Comparison of ENCODE assay signal across 31 cellular contexts in the genomic region with DNA sequence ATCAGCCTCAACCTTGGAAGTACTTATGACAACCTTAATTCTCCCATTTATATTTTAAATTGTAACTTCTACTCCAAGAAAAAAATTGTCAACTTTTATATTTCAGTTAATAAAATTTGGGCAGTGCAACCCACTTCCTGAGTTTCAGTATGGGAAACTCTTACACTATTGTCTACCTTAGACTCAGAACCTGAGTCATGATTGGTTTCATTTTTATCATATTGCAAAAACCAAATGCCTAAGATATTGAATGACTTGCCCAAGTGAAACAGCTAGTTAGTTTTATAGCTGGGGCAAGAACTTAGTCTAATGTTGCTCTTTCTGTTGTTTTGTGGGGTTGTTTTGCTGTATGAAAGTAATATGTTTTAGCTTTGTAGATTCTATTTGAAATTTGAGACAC.
"Had no signal": no experiment of that assay in that cellular context is flagged by ENCODE, and none has a peak within 500 bp of the region (broad histone marks: within the 10 kb centered on the region; RNA-seq: fewer than 3 reads in every experiment).

No MANE protein-coding gene starts in this region.

- H3K4me1 Mint-ChIP-seq: activated CD4-positive, alpha-beta memory T cell treated with anti-CD3 and anti-CD28 coated beads, Interleukin-2, amount 10 ng/mL, durations not matched to agents 7 days and 5 days; activated naive CD8-positive, alpha-beta T cell treated with anti-CD3 and anti-CD28 coated beads for 36 hours; activated T-helper 17 cell treated with anti-CD3 and anti-CD28 coated beads, Interleukin-2, amount 50 U/mL, for 72 hours; central memory CD8-positive, alpha-beta T cell had no signal

- H3K4me3 Mint-ChIP-seq: activated CD4-positive, alpha-beta memory T cell treated with anti-CD3 and anti-CD28 coated beads, Interleukin-2, amount 10 ng/mL, durations not matched to agents 7 days and 5 days; activated naive CD8-positive, alpha-beta T cell treated with anti-CD3 and anti-CD28 coated beads for 36 hours; activated T-cell treated with anti-CD3 and anti-CD28 coated beads, Interleukin-2, amount 50 U/mL, for 72 hours; activated T-helper 17 cell treated with anti-CD3 and anti-CD28 coated beads, Interleukin-2, amount 50 U/mL, for 72 hours; central memory CD8-positive, alpha-beta T cell had no signal

- ATAC-seq: activated T-cell treated with anti-CD3 and anti-CD28 coated beads, Interleukin-2, amount 50 U/mL, for 72 hours; activated T-helper 17 cell treated with anti-CD3 and anti-CD28 coated beads, Interleukin-2, amount 50 U/mL, for 72 hours had no signal

- H3K36me3 Mint-ChIP-seq: activated naive CD8-positive, alpha-beta T cell treated with anti-CD3 and anti-CD28 coated beads for 36 hours had no signal

- H3K27me3 Mint-ChIP-seq: activated CD4-positive, alpha-beta memory T cell treated with anti-CD3 and anti-CD28 coated beads, Interleukin-2, amount 10 ng/mL, durations not matched to agents 7 days and 5 days; activated naive CD8-positive, alpha-beta T cell treated with anti-CD3 and anti-CD28 coated beads for 36 hours; activated T-helper 17 cell treated with anti-CD3 and anti-CD28 coated beads, Interleukin-2, amount 50 U/mL, for 72 hours; central memory CD8-positive, alpha-beta T cell had no signal

- H3K4me3 ChIP-seq: cardiac muscle cell, SJCRH30, SK-N-MC had no signal

- H3K36me3 ChIP-seq: brain microvascular endothelial cell, cardiac muscle cell, SJCRH30, WERI-Rb-1 had no signal

- H3K4me1 ChIP-seq: SJCRH30 had no signal

- H3K27ac Mint-ChIP-seq: activated CD4-positive, alpha-beta memory T cell treated with anti-CD3 and anti-CD28 coated beads, Interleukin-2, amount 10 ng/mL, durations not matched to agents 7 days and 5 days; activated naive CD8-positive, alpha-beta T cell treated with anti-CD3 and anti-CD28 coated beads for 36 hours; activated T-cell treated with anti-CD3 and anti-CD28 coated beads, Interleukin-2, amount 50 U/mL, for 72 hours; activated T-helper 17 cell treated with anti-CD3 and anti-CD28 coated beads, Interleukin-2, amount 50 U/mL, for 72 hours had no signal

- DNase-seq: activated CD4-positive, alpha-beta memory T cell treated with anti-CD3 and anti-CD28 coated beads, Interleukin-2, amount 10 ng/mL, durations not matched to agents 7 days and 5 days; activated CD4-positive, alpha-beta T cell treated with anti-CD3 and anti-CD28 coated beads for 1 hour; activated CD4-positive, alpha-beta T cell treated with anti-CD3 and anti-CD28 coated beads for 48 hours; activated CD4-positive, CD25-positive, alpha-beta regulatory T cell; activated effector memory CD4-positive, alpha-beta T cell treated with anti-CD3 and anti-CD28 coated beads, Interleukin-2, amount 50 U/mL, for 16 hours; activated naive CD4-positive, alpha-beta T cell; activated naive CD4-positive, alpha-beta T cell treated with anti-CD3 and anti-CD28 coated beads, Interleukin-2, amount 50 U/mL, for 16 hours; activated naive CD8-positive, alpha-beta T cell treated with anti-CD3 and anti-CD28 coated beads for 36 hours; activated T-cell treated with anti-CD3 and anti-CD28 coated beads, Interleukin-2, amount 50 U/mL, for 1 hour; activated T-cell treated with anti-CD3 and anti-CD28 coated beads, Interleukin-2, amount 50 U/mL, for 72 hours; amniotic stem cell; aorta; brain microvascular endothelial cell; Kasumi-1; KG1; NCI-H1105; NCI-H1417 treated with DMSO at 0.1 percent for 48 hours; NCI-H187 treated with DMSO at 0.1 percent for 48 hours; NCI-H2081; NCI-H2171 treated with DMSO at 0.1 percent for 48 hours; NCI-H226; NCI-H446 treated with DMSO at 0.1 percent for 48 hours; NCI-H524; SHP77; SJCRH30; T1000; WERI-Rb-1 had no signal

- H3K9me3 ChIP-seq: SJCRH30 had no signal

- H3K27ac ChIP-seq: brain microvascular endothelial cell, cardiac muscle cell, SJCRH30, SK-N-MC, WERI-Rb-1 had no signal

- H3K9me3 Mint-ChIP-seq: activated CD4-positive, alpha-beta memory T cell treated with anti-CD3 and anti-CD28 coated beads, Interleukin-2, amount 10 ng/mL, durations not matched to agents 7 days and 5 days had no signal

- H3K27me3 ChIP-seq: brain microvascular endothelial cell, cardiac muscle cell, SJCRH30 had no signal
